Comparison of ENCODE assay signal across 1 cellular context in genomic region chr19:6509118-6509971, GRCh38.
A peak's percentile ranks its signal among the peaks of the same experiment; 100 is the strongest.
TF ChIP-seq lines count a peak whose summit lies in the region.

No MANE protein-coding gene starts in this region.

TF ChIP-seq in A549, 52 proteins besides CTCF, POLR2A, EP300 and RAD21:
- TF ChIP-seq HDAC2 (IDR thresholded peaks at IDR 0.05) (no peak), JUNB (IDR thresholded peaks at IDR 0.05) (no peak), MYC (IDR thresholded peaks at IDR 0.05; ENCODE audit: borderline replicate concordance, low read length) (no peak), HOXB5 (CRISPR knock-in tag; IDR thresholded peaks at IDR 0.05) (no peak), FOSB (CRISPR knock-in tag; IDR thresholded peaks at IDR 0.05) (no peak), USF2 (IDR thresholded peaks at IDR 0.05) (peak; percentile 49)
